14 cellular contexts compared by ENCODE assay signal in genomic region chr1:236185687-236186086, GRCh38.
"Had no signal": no experiment of that assay in that cellular context is flagged by ENCODE, and none has a peak within 500 bp of the region (broad histone marks: within the 10 kb centered on the region; RNA-seq: fewer than 3 reads in every experiment).

No MANE protein-coding gene starts in this region.

- H3K9me3 ChIP-seq: ascending aorta, lower lobe of right lung, transverse colon had no signal

- H3K27ac Mint-ChIP-seq: activated CD4-positive, alpha-beta memory T cell treated with anti-CD3 and anti-CD28 coated beads, Interleukin-2, amount 10 ng/mL, durations not matched to agents 7 days and 5 days; mesothelial cell of epicardium; naive B cell had no signal

- H3K27ac ChIP-seq: ascending aorta, cardiac muscle cell, foreskin keratinocyte, lower lobe of right lung, skin epidermis, transverse colon had no signal

- H3K27me3 ChIP-seq: ascending aorta, cardiac muscle cell, foreskin keratinocyte, transverse colon had no signal

- H3K4me3 Mint-ChIP-seq: activated CD4-positive, alpha-beta memory T cell treated with anti-CD3 and anti-CD28 coated beads, Interleukin-2, amount 10 ng/mL, durations not matched to agents 7 days and 5 days; mesothelial cell of epicardium had no signal

- H3K4me1 ChIP-seq: ascending aorta, lower lobe of right lung, transverse colon had no signal

- H3K27me3 Mint-ChIP-seq: activated CD4-positive, alpha-beta memory T cell treated with anti-CD3 and anti-CD28 coated beads, Interleukin-2, amount 10 ng/mL, durations not matched to agents 7 days and 5 days; naive B cell had no signal

- ATAC-seq: foreskin keratinocyte, left cardiac atrium, lower lobe of right lung had no signal

- DNase-seq: activated CD4-positive, alpha-beta memory T cell treated with anti-CD3 and anti-CD28 coated beads, Interleukin-2, amount 10 ng/mL, durations not matched to agents 7 days and 5 days; activated CD4-positive, alpha-beta T cell treated with anti-CD3 and anti-CD28 coated beads for 1 hour; activated gamma-delta T cell treated with Interleukin-2 at 50 U/mL for 16 hours; activated T-cell treated with anti-CD3 and anti-CD28 coated beads, Interleukin-2, amount 50 U/mL, for 48 hours; foreskin keratinocyte; left cardiac atrium; lower lobe of right lung; naive B cell; retina; transverse colon had no signal

- H3K36me3 ChIP-seq: cardiac muscle cell had no signal

- H3K4me3 ChIP-seq: ascending aorta, cardiac muscle cell, lower lobe of right lung, skin epidermis, transverse colon had no signal

- H3K4me1 Mint-ChIP-seq: activated CD4-positive, alpha-beta memory T cell treated with anti-CD3 and anti-CD28 coated beads, Interleukin-2, amount 10 ng/mL, durations not matched to agents 7 days and 5 days; mesothelial cell of epicardium had no signal
